In genomic region chr7:34337163-34337562, GRCh38 we compare ENCODE assay signal across 26 cellular contexts.
"Had no signal": no experiment of that assay in that cellular context is flagged by ENCODE, and none has a peak within 500 bp of the region (broad histone marks: within the 10 kb centered on the region; RNA-seq: fewer than 3 reads in every experiment).

No MANE protein-coding gene starts in this region.

- ATAC-seq: activated CD4-positive, alpha-beta T cell treated with anti-CD3 and anti-CD28 coated beads for 36 hours; activated T-helper 17 cell treated with anti-CD3 and anti-CD28 coated beads, Interleukin-2, amount 50 U/mL, for 72 hours; T-cell had no signal

- H3K4me2 ChIP-seq: KMS-11 had no signal

- H3K27me3 Mint-ChIP-seq: activated CD4-positive, alpha-beta memory T cell treated with anti-CD3 and anti-CD28 coated beads, Interleukin-2, amount 10 ng/mL, durations not matched to agents 7 days and 5 days; activated CD4-positive, alpha-beta T cell treated with anti-CD3 and anti-CD28 coated beads for 36 hours; activated naive CD8-positive, alpha-beta T cell; T-cell had no signal

- H3K27ac Mint-ChIP-seq: activated CD4-positive, alpha-beta memory T cell treated with anti-CD3 and anti-CD28 coated beads, Interleukin-2, amount 10 ng/mL, durations not matched to agents 7 days and 5 days; activated CD4-positive, alpha-beta T cell treated with anti-CD3 and anti-CD28 coated beads for 36 hours; activated naive CD4-positive, alpha-beta T cell treated with anti-CD3 and anti-CD28 coated beads for 36 hours; activated naive CD8-positive, alpha-beta T cell; activated T-helper 17 cell treated with anti-CD3 and anti-CD28 coated beads, Interleukin-2, amount 50 U/mL, for 72 hours; T-cell had no signal

- H3K27me3 ChIP-seq: MG63, Peyer's patch, SJSA1 had no signal

- H3K4me3 ChIP-seq: MG63, Peyer's patch, SJSA1 had no signal

- H3K36me3 Mint-ChIP-seq: activated naive CD8-positive, alpha-beta T cell; T-cell had no signal

- H3K4me1 ChIP-seq: Peyer's patch, SJSA1 had no signal

- H3K4me3 Mint-ChIP-seq: activated CD4-positive, alpha-beta memory T cell treated with anti-CD3 and anti-CD28 coated beads, Interleukin-2, amount 10 ng/mL, durations not matched to agents 7 days and 5 days; activated CD4-positive, alpha-beta T cell treated with anti-CD3 and anti-CD28 coated beads for 36 hours; activated naive CD4-positive, alpha-beta T cell treated with anti-CD3 and anti-CD28 coated beads for 36 hours; activated naive CD8-positive, alpha-beta T cell; activated T-helper 17 cell treated with anti-CD3 and anti-CD28 coated beads, Interleukin-2, amount 50 U/mL, for 72 hours; T-cell had no signal

- H3K9me3 ChIP-seq: SJSA1 had no signal

- H3K9ac ChIP-seq: KMS-11 had no signal

- H3K27ac ChIP-seq: KMS-11, Peyer's patch, SJSA1, WERI-Rb-1 had no signal

- FAIRE-seq: TTC549 had no signal

- H3K36me3 ChIP-seq: MG63, Peyer's patch, SJSA1, WERI-Rb-1 had no signal

- H3K4me1 Mint-ChIP-seq: activated CD4-positive, alpha-beta memory T cell treated with anti-CD3 and anti-CD28 coated beads, Interleukin-2, amount 10 ng/mL, durations not matched to agents 7 days and 5 days; activated CD4-positive, alpha-beta T cell treated with anti-CD3 and anti-CD28 coated beads for 36 hours; activated T-helper 17 cell treated with anti-CD3 and anti-CD28 coated beads, Interleukin-2, amount 50 U/mL, for 72 hours; T-cell had no signal

- H3K9me3 Mint-ChIP-seq: activated CD4-positive, alpha-beta memory T cell treated with anti-CD3 and anti-CD28 coated beads, Interleukin-2, amount 10 ng/mL, durations not matched to agents 7 days and 5 days had no signal

- DNase-seq: activated CD4-positive, alpha-beta memory T cell treated with anti-CD3 and anti-CD28 coated beads, Interleukin-2, amount 10 ng/mL, durations not matched to agents 7 days and 5 days; activated CD4-positive, alpha-beta T cell treated with anti-CD3 and anti-CD28 coated beads for 36 hours; activated CD4-positive, alpha-beta T cell treated with anti-CD3 and anti-CD28 coated beads, Interleukin-2, amount 50 U/mL, for 1 hour; activated gamma-delta T cell; activated naive CD4-positive, alpha-beta T cell treated with anti-CD3 and anti-CD28 coated beads for 36 hours; activated T-cell treated with anti-CD3 and anti-CD28 coated beads for 4 hours; activated T-cell treated with anti-CD3 and anti-CD28 coated beads, Interleukin-2, amount 50 U/mL, for 48 hours; central memory CD4-positive, alpha-beta T cell; MG63; MV-4-11; NCI-H1092 treated with DMSO at 0.1 percent for 48 hours; NCI-H1417 treated with DMSO at 0.1 percent for 48 hours; NCI-H1694 treated with DMSO at 0.1 percent for 48 hours; NCI-H2029 treated with DMSO at 0.1 percent for 48 hours; NCI-H510A treated with DMSO at 0.1 percent for 48 hours; Peyer's patch; SHP77; T-cell; T-helper 2 cell; T1000; WERI-Rb-1 had no signal
